In the genomic region with DNA sequence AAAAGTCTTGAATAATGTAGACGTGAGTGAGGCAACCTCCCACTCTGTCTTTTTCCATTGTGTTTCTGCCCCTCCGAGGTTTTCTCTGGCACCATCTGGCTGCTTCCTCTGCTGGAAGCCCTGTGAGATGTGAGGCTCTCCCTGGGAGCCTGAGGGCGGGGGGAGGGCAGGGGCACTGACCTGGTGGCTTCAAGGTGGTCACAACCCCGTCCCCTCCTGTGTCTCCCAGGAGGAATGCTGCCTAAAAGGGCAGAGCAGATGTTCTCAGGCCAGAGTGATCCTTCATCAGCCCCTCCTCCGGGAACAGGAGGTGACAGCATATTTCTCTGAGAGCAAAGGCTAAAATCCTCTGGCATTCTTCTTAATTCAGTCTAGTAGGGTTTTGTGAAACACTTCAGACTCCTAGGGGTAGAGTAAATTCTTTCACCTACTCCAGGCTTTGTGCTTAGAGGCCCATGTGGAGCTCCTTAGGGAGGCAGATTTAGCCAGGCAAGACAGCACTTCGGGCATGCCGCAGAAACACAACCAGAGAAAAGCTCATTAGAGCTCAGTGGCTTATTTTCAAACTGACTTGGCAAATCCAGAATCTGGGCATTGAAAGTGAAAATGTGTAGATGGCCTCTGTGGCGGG, we compare ENCODE assay signal across 15 cellular contexts.
"Had no signal": no experiment of that assay in that cellular context is flagged by ENCODE, and none has a peak within 500 bp of the region (broad histone marks: within the 10 kb centered on the region; RNA-seq: fewer than 3 reads in every experiment).

No MANE protein-coding gene starts in this region.

- H3K9ac ChIP-seq: parathyroid adenoma had no signal

- H3K4me1 Mint-ChIP-seq: nephron had no signal

- H3K36me3 Mint-ChIP-seq: activated CD4-positive, alpha-beta memory T cell treated with anti-CD3 and anti-CD28 coated beads for 36 hours; activated naive CD8-positive, alpha-beta T cell had no signal

- H3K4me3 Mint-ChIP-seq: activated CD4-positive, alpha-beta memory T cell treated with anti-CD3 and anti-CD28 coated beads for 36 hours; activated naive CD8-positive, alpha-beta T cell; brain; dendritic cell treated with granulocyte-macrophage colony-stimulating factor and Interleukin-4, amounts not matched to agents 40 ng/mL and 50 ng/mL, for 4 days; nephron had no signal

- H3K27ac ChIP-seq: parathyroid adenoma had no signal

- H3K79me2 ChIP-seq: parathyroid adenoma had no signal

- H3K27me3 Mint-ChIP-seq: brain had no signal

- H3K27ac Mint-ChIP-seq: activated CD4-positive, alpha-beta memory T cell treated with anti-CD3 and anti-CD28 coated beads for 36 hours; activated naive CD8-positive, alpha-beta T cell; dendritic cell treated with granulocyte-macrophage colony-stimulating factor and Interleukin-4, amounts not matched to agents 40 ng/mL and 50 ng/mL, for 4 days; nephron had no signal

- H3K4me1 ChIP-seq: parathyroid adenoma had no signal

- DNase-seq: activated CD4-positive, alpha-beta memory T cell treated with anti-CD3 and anti-CD28 coated beads for 36 hours; activated gamma-delta T cell; activated T-cell treated with anti-CD3 and anti-CD28 coated beads, Interleukin-2, amount 50 U/mL, for 48 hours; amygdala; cerebellar nuclear complex; left ventricle myocardium superior; mesenchymal stem cell; small intestine; trophoblast cell had no signal

- H3K9me3 Mint-ChIP-seq: dendritic cell treated with granulocyte-macrophage colony-stimulating factor and Interleukin-4, amounts not matched to agents 40 ng/mL and 50 ng/mL, for 4 days had no signal

- ATAC-seq: esophagus mucosa, left ventricle myocardium superior had no signal
